Comparison of ENCODE assay signal across 16 cellular contexts in genomic region chrX:68462197-68462596, GRCh38. TPM values are rescaled to one million over a fixed set of nuclear protein-coding genes. Genes with fewer than 3 reads are reported as not detected.
DNase-seq lines count a peak whose midpoint lies in the region; ATAC-seq, FAIRE-seq and TF ChIP-seq lines count a peak whose summit lies in the region.
"Had no signal": no experiment of that assay in that cellular context is flagged by ENCODE, and none has a peak within 500 bp of the region (broad histone marks: within the 10 kb centered on the region; RNA-seq: fewer than 3 reads in every experiment).

No MANE protein-coding gene starts in this region.

- H3K36me3 Mint-ChIP-seq in naive thymus-derived CD8-positive, alpha-beta T cell = no peaks in the 10 kb centered on the region

- FAIRE-seq in bronchial epithelial cell (lab: Jason Lieb, UNC) = no peak

- POLR2A ChIA-PET in naive thymus-derived CD8-positive, alpha-beta T cell (lab: Charles Lee) = no interaction called here

- H3K9me3 Mint-ChIP-seq in naive thymus-derived CD8-positive, alpha-beta T cell = peaks cover 0 to under 1% (median 0%) of the 10 kb centered on the region in 9 donors
- H3K9me3 Mint-ChIP-seq: activated B cell treated with CpG ODN at 0.5 μM for 24 hours; activated T-helper 2 cell treated with anti-CD3 and anti-CD28 coated beads, Interferon-gamma antibody, Interleukin-2, Interleukin-4, amounts not matched to agents 10 μg/mL and 5 μg/mL and 100 μg/mL, durations not matched to agents 14 hours and 24 hours and 36 hours; IgD-negative memory B cell had no signal

- H3K4me3 Mint-ChIP-seq in naive thymus-derived CD8-positive, alpha-beta T cell = no peak overlapping the region
- H3K4me3 Mint-ChIP-seq: activated B cell treated with CpG ODN at 0.5 μM for 24 hours had no signal

- no peaks in the 10 kb centered on the region for H3K27me3 Mint-ChIP-seq in naive thymus-derived CD8-positive, alpha-beta T cell
- H3K27me3 Mint-ChIP-seq: activated B cell treated with CpG ODN at 0.5 μM for 24 hours had no signal

- H3K27me3 ChIP-seq in bronchial epithelial cell (ENCODE audit: control insufficient read depth, insufficient read depth, low read length) = no peaks in the 10 kb centered on the region
- H3K27me3 ChIP-seq: ovary, testis had no signal

- ATAC-seq in naive thymus-derived CD8-positive, alpha-beta T cell = no peak
- ATAC-seq in GM21786 (IDR thresholded peaks at IDR 0.05; ENCODE audit: unreplicated experiment) = no peak
- ATAC-seq: left colon had no signal

- peaks cover 0 to 4% (median 0%) of the 10 kb centered on the region in 4 donors for H3K4me1 Mint-ChIP-seq in naive thymus-derived CD8-positive, alpha-beta T cell
- H3K4me1 Mint-ChIP-seq: activated B cell treated with CpG ODN at 0.5 μM for 24 hours had no signal

- DNase-seq in ELR (ENCODE audit: low read depth) (peak; percentile 81), M059J (ENCODE audit: low read depth) (peak; percentile 78), bronchial epithelial cell (ENCODE audit: low read depth) (peak; percentile 41), lung microvascular endothelial cell (ENCODE audit: low read depth in 2 of 2) (peak; percentile 15 to 25), NCI-H187 treated with DMSO at 0.1 percent for 48 hours (lab: John Stamatoyannopoulos, UW) (no peak), hypothalamus (lab: John Stamatoyannopoulos, UW) (no peak)
- DNase-seq in naive thymus-derived CD8-positive, alpha-beta T cell = no peak
- DNase-seq: activated B cell treated with CpG ODN at 0.5 μM for 24 hours, amniotic stem cell, left colon had no signal

- H3K36me3 ChIP-seq in bronchial epithelial cell (ENCODE audit: control insufficient read depth, insufficient read depth, low read length) = no peaks in the 10 kb centered on the region
- H3K36me3 ChIP-seq: ovary had no signal

- no peak overlapping the region for H3K4me3 ChIP-seq in bronchial epithelial cell (ENCODE audit: low read depth, low read length)
- H3K4me3 ChIP-seq: ovary, skin epidermis, testis had no signal

- no peak overlapping the region for H3K27ac Mint-ChIP-seq in naive thymus-derived CD8-positive, alpha-beta T cell
- H3K27ac Mint-ChIP-seq: activated B cell treated with CpG ODN at 0.5 μM for 24 hours; activated T-helper 2 cell treated with anti-CD3 and anti-CD28 coated beads, Interferon-gamma antibody, Interleukin-2, Interleukin-4, amounts not matched to agents 10 μg/mL and 5 μg/mL and 100 μg/mL, durations not matched to agents 14 hours and 24 hours and 36 hours had no signal

- TF ChIP-seq CTCF in bronchial epithelial cell (IDR thresholded peaks at IDR 0.05; ENCODE audit: insufficient read depth, low read length, severe bottlenecking) = no peak

RNA-seq across cellular contexts. Expression of gene OPHN1, which starts 28.9 kb away (rescaled TPM):
- 3.0 and 7.0 TPM in 2 replicates for total RNA-seq in M059J (2014; rRNA removed; shearing (Covaris generic))
- total RNA-seq in bronchial epithelial cell (3.2 and 4.6 TPM in 2 replicates), lung microvascular endothelial cell (6.1 and 7.7 TPM in 2 replicates)
- total RNA-seq in naive thymus-derived CD8-positive, alpha-beta T cell = under 1 TPM in 1 of 2 experiments, not detected in 1; 0.05 TPM
- not detected for polyA plus RNA-seq in naive thymus-derived CD8-positive, alpha-beta T cell
- polyA plus RNA-seq: IgD-negative memory B cell had no signal

RNA-seq across cellular contexts. Expression of gene YIPF6, which starts 36.7 kb away (rescaled TPM):
- 29.1 and 46.8 TPM in 2 replicates for total RNA-seq in M059J (2014; rRNA removed; shearing (Covaris generic))
- total RNA-seq in bronchial epithelial cell (35.6 and 37.1 TPM in 2 replicates), lung microvascular endothelial cell (11.3 and 20.0 TPM in 2 replicates)
- total RNA-seq in naive thymus-derived CD8-positive, alpha-beta T cell = 10 to 100 TPM; 10.6 to 13.3 TPM
- polyA plus RNA-seq in naive thymus-derived CD8-positive, alpha-beta T cell = 10 to 100 TPM; 13.6 to 21.2 (median 14.8) TPM

Comparison
In these comparisons a context has a peak if more than half of its experiments do, and no peak if none do; other contexts are left out.
1. DNase-seq: peak in ELR (single experiment), M059J (single experiment), bronchial epithelial cell (single experiment) and lung microvascular endothelial cell (2 of 2); none in naive thymus-derived CD8-positive, alpha-beta T cell (0 of 10), NCI-H187 treated with DMSO at 0.1 percent for 48 hours (single experiment) and hypothalamus (0 of 51).